23 cellular contexts compared by ENCODE assay signal in the genomic region with DNA sequence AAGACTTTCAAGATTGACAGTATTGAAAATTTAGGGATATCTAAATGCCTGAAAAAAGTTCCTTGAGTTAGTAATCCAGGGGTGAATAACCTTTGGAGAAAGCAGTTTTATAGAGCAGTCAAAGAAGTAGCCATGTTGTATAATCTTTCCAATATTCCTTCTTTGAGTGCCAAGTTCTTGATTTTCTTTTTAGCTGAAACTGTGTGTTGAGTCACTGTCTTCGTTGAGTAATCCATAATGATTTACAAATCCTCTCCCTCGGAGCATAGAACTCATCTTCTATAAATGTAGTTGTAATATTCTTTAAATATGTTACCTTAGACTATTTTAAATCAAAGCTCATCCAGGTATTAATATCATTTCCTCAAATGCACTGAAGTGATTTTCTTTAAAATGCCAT.
DNase-seq lines count a peak whose midpoint lies in the region; ATAC-seq lines count a peak whose summit lies in the region.
"Had no signal": no experiment of that assay in that cellular context is flagged by ENCODE, and none has a peak within 500 bp of the region (broad histone marks: within the 10 kb centered on the region; RNA-seq: fewer than 3 reads in every experiment).

No MANE protein-coding gene starts in this region.

- CTCF ChIA-PET in activated CD4-positive, alpha-beta memory T cell treated with anti-CD3 and anti-CD28 coated beads for 36 hours (lab: Charles Lee) = interaction anchor here (0.6 to 4.0 kb wide), 5 partner anchors 13 to 227 kb away, joined by 3 to 40 read pairs (median 4); no protein-coding TSS in a partner anchor

- H3K4me1 Mint-ChIP-seq in T-helper 17 cell = peaks cover 30% of the 10 kb centered on the region
- H3K4me1 Mint-ChIP-seq in activated CD4-positive, alpha-beta memory T cell treated with anti-CD3 and anti-CD28 coated beads for 36 hours (ENCODE audit: low read depth) = peaks cover 23% of the 10 kb centered on the region

- H3K4me3 Mint-ChIP-seq in T-helper 17 cell = no peak overlapping the region
- no peak overlapping the region for H3K4me3 Mint-ChIP-seq in activated CD4-positive, alpha-beta memory T cell treated with anti-CD3 and anti-CD28 coated beads for 36 hours
- H3K4me3 Mint-ChIP-seq: activated CD4-positive, alpha-beta T cell treated with anti-CD3 and anti-CD28 coated beads, Interleukin-2, amount 10 ng/mL, durations not matched to agents 24 days and 14 days; CD8-positive, alpha-beta memory T cell; mesothelial cell of epicardium; natural killer cell treated with Interleukin-12 subunit alpha and Interleukin-12 subunit beta and Interleukin-15 and Interleukin-18, amount 100 ng/mL, for 72 hours had no signal

- intact Hi-C loops in activated CD4-positive, alpha-beta memory T cell treated with anti-CD3 and anti-CD28 coated beads for 36 hours (cut with micrococcal nuclease) = no loop called here

- no peaks in the 10 kb centered on the region for H3K36me3 Mint-ChIP-seq in T-helper 17 cell (ENCODE audit: low read depth)
- no peaks in the 10 kb centered on the region for H3K36me3 Mint-ChIP-seq in activated CD4-positive, alpha-beta memory T cell treated with anti-CD3 and anti-CD28 coated beads for 36 hours
- H3K36me3 Mint-ChIP-seq: CD8-positive, alpha-beta memory T cell; mesothelial cell of epicardium; natural killer cell treated with Interleukin-12 subunit alpha and Interleukin-12 subunit beta and Interleukin-15 and Interleukin-18, amount 100 ng/mL, for 72 hours had no signal

- no peak overlapping the region for H3K4me3 ChIP-seq in skeletal muscle cell (ENCODE audit: low read depth, low read length)
- H3K4me3 ChIP-seq: gastrocnemius medialis had no signal

- no peaks in the 10 kb centered on the region for H3K27me3 Mint-ChIP-seq in T-helper 17 cell
- no peaks in the 10 kb centered on the region for H3K27me3 Mint-ChIP-seq in activated CD4-positive, alpha-beta memory T cell treated with anti-CD3 and anti-CD28 coated beads for 36 hours
- H3K27me3 Mint-ChIP-seq: activated CD4-positive, alpha-beta T cell treated with anti-CD3 and anti-CD28 coated beads, Interleukin-2, amount 10 ng/mL, durations not matched to agents 24 days and 14 days; CD8-positive, alpha-beta memory T cell; natural killer cell treated with Interleukin-12 subunit alpha and Interleukin-12 subunit beta and Interleukin-15 and Interleukin-18, amount 100 ng/mL, for 72 hours had no signal

- DNase-seq in EL (peak; percentile 40), T-helper 17 cell (no peak), fibroblast of peridontal ligament (ENCODE audit: extremely low read depth) (peak; percentile 84), skeletal muscle cell (ENCODE audit: low read depth) (peak; percentile 43), DMS53 (lab: John Stamatoyannopoulos, UW) (no peak), NCI-H2107 (lab: John Stamatoyannopoulos, UW) (no peak)
- no peak for DNase-seq in activated CD4-positive, alpha-beta memory T cell treated with anti-CD3 and anti-CD28 coated beads for 36 hours
- DNase-seq: activated CD4-positive, alpha-beta T cell treated with anti-CD3 and anti-CD28 coated beads, Interleukin-2, amount 10 ng/mL, durations not matched to agents 24 days and 14 days; activated gamma-delta T cell treated with Interleukin-2 at 50 U/mL for 16 hours; amygdala; CD8-positive, alpha-beta memory T cell; central memory CD4-positive, alpha-beta T cell; DMS79; effector memory CD4-positive, alpha-beta T cell; gastrocnemius medialis; left colon; NCI-H1105; NCI-H2081 treated with DMSO at 0.1 percent for 48 hours; NCI-H510A had no signal

- peak overlapping the region; percentile 66 for H3K27ac Mint-ChIP-seq in T-helper 17 cell
- no peak overlapping the region for H3K27ac Mint-ChIP-seq in activated CD4-positive, alpha-beta memory T cell treated with anti-CD3 and anti-CD28 coated beads for 36 hours
- H3K27ac Mint-ChIP-seq: activated CD4-positive, alpha-beta T cell treated with anti-CD3 and anti-CD28 coated beads, Interleukin-2, amount 10 ng/mL, durations not matched to agents 24 days and 14 days; mesothelial cell of epicardium; natural killer cell treated with Interleukin-12 subunit alpha and Interleukin-12 subunit beta and Interleukin-15 and Interleukin-18, amount 100 ng/mL, for 72 hours had no signal

- POLR2A ChIA-PET in activated CD4-positive, alpha-beta memory T cell treated with anti-CD3 and anti-CD28 coated beads for 36 hours (lab: Charles Lee) = no interaction called here

- ATAC-seq in T-helper 17 cell = no peak
- ATAC-seq in HG02981 (IDR thresholded peaks at IDR 0.05; ENCODE audit: unreplicated experiment) = no peak
- ATAC-seq: gastrocnemius medialis; left colon; natural killer cell treated with Interleukin-12 subunit alpha and Interleukin-12 subunit beta and Interleukin-15 and Interleukin-18, amount 100 ng/mL, for 72 hours; Right ventricle myocardium inferior had no signal

- no peaks in the 10 kb centered on the region for H3K9me3 ChIP-seq in T-helper 17 cell (ENCODE audit: control insufficient read depth, low read length, poor library complexity, severe bottlenecking)
- H3K9me3 ChIP-seq: gastrocnemius medialis had no signal

- no peaks in the 10 kb centered on the region for H3K9me3 Mint-ChIP-seq in activated CD4-positive, alpha-beta memory T cell treated with anti-CD3 and anti-CD28 coated beads for 36 hours
- H3K9me3 Mint-ChIP-seq: activated CD4-positive, alpha-beta T cell treated with anti-CD3 and anti-CD28 coated beads, Interleukin-2, amount 10 ng/mL, durations not matched to agents 24 days and 14 days; CD8-positive, alpha-beta memory T cell; mesothelial cell of epicardium; natural killer cell treated with Interleukin-12 subunit alpha and Interleukin-12 subunit beta and Interleukin-15 and Interleukin-18, amount 100 ng/mL, for 72 hours had no signal

Comparison
In these comparisons a context has a peak if more than half of its experiments do, and no peak if none do; other contexts are left out.
1. DNase-seq: peak in EL (single experiment), fibroblast of peridontal ligament (single experiment) and skeletal muscle cell (single experiment); none in T-helper 17 cell (0 of 3), activated CD4-positive, alpha-beta memory T cell treated with anti-CD3 and anti-CD28 coated beads for 36 hours (single experiment), DMS53 (single experiment) and NCI-H2107 (single experiment).